Comparison of ENCODE assay signal across 1 cellular context in the genomic region with DNA sequence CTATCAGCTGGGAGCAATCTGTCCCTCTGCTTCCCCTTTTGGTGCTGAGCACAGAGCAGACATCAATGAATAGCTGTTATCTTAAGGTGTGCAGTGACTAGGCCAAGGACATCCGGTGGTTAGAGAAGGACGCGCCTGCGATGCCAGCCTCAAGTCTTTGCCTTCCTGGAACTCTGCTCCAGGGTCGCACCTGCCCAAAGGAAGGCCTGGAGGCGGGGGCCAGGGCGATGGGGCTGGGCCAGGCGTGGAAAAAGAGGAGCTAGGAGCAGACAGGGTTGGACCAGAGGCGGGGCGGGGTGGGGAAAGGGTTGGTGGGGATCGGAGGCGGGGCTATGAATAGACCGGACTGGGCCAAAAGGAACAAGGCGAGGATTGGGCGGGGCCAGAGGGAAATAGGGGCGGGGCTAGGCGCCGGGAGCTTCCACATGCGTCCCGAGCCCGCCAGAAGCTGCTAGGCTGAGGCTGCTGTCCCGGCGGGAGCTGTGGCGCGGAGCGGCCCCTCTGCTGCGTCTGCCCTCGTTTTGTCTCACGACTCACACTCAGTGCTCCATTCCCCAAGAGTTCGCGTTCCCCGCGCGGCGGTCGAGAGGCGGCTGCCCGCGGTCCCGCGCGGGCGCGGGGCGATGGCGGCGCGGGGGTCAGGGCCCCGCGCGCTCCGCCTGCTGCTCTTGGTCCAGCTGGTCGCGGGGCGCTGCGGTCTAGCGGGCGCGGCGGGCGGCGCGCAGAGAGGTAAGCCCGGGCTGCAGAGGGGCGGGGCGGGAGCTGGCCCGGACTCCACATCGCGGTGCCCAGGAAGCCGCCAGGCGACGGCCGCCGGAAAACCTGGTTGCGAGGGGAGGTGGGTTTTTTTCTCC.
TF ChIP-seq lines count a peak whose summit lies in the region.

A gene (plus strand): TSS at position 424 of the 854 bp plus-strand sequence. CDS start 200 bp downstream, at position 624.

TF ChIP-seq in HepG2, 621 proteins besides CTCF, POLR2A, EP300 and RAD21 (continued from another document and continues in another):
- TF ChIP-seq, protein P1, sequence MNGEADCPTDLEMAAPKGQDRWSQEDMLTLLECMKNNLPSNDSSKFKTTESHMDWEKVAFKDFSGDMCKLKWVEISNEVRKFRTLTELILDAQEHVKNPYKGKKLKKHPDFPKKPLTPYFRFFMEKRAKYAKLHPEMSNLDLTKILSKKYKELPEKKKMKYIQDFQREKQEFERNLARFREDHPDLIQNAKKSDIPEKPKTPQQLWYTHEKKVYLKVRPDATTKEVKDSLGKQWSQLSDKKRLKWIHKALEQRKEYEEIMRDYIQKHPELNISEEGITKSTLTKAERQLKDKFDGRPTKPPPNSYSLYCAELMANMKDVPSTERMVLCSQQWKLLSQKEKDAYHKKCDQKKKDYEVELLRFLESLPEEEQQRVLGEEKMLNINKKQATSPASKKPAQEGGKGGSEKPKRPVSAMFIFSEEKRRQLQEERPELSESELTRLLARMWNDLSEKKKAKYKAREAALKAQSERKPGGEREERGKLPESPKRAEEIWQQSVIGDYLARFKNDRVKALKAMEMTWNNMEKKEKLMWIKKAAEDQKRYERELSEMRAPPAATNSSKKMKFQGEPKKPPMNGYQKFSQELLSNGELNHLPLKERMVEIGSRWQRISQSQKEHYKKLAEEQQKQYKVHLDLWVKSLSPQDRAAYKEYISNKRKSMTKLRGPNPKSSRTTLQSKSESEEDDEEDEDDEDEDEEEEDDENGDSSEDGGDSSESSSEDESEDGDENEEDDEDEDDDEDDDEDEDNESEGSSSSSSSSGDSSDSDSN (CRISPR knock-in tag; IDR thresholded peaks at IDR 0.05): peak; percentile 35; the same call in 1 of the 2 replicates
- no peak for TF ChIP-seq ZNF549 (CRISPR knock-in tag; IDR thresholded peaks at IDR 0.05)
- TF ChIP-seq, protein P2, sequence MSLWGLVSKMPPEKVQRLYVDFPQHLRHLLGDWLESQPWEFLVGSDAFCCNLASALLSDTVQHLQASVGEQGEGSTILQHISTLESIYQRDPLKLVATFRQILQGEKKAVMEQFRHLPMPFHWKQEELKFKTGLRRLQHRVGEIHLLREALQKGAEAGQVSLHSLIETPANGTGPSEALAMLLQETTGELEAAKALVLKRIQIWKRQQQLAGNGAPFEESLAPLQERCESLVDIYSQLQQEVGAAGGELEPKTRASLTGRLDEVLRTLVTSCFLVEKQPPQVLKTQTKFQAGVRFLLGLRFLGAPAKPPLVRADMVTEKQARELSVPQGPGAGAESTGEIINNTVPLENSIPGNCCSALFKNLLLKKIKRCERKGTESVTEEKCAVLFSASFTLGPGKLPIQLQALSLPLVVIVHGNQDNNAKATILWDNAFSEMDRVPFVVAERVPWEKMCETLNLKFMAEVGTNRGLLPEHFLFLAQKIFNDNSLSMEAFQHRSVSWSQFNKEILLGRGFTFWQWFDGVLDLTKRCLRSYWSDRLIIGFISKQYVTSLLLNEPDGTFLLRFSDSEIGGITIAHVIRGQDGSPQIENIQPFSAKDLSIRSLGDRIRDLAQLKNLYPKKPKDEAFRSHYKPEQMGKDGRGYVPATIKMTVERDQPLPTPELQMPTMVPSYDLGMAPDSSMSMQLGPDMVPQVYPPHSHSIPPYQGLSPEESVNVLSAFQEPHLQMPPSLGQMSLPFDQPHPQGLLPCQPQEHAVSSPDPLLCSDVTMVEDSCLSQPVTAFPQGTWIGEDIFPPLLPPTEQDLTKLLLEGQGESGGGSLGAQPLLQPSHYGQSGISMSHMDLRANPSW (CRISPR knock-in tag; IDR thresholded peaks at IDR 0.05; ENCODE audit: borderline replicate concordance): no peak
- no peak for TF ChIP-seq THAP11 (CRISPR knock-in tag; IDR thresholded peaks at IDR 0.05)
- no peak for TF ChIP-seq CBFB (CRISPR knock-in tag; IDR thresholded peaks at IDR 0.05)
- TF ChIP-seq POLR2AphosphoS2 (IDR thresholded peaks at IDR 0.05; ENCODE audit: low read depth, low read length): no peak
- TF ChIP-seq ZFY (CRISPR knock-in tag; IDR thresholded peaks at IDR 0.05): peak; percentile 62
- no peak for TF ChIP-seq ZBTB3 (CRISPR knock-in tag; IDR thresholded peaks at IDR 0.05; ENCODE audit: borderline replicate concordance, low read depth)
- no peak for TF ChIP-seq ZBTB20 (CRISPR knock-in tag; IDR thresholded peaks at IDR 0.05; ENCODE audit: borderline replicate concordance, low read depth)
- TF ChIP-seq ZNF552 (CRISPR knock-in tag; IDR thresholded peaks at IDR 0.05; ENCODE audit: borderline replicate concordance): no peak
- no peak for TF ChIP-seq ZNF572 (CRISPR knock-in tag; IDR thresholded peaks at IDR 0.05)
- TF ChIP-seq, protein P3, sequence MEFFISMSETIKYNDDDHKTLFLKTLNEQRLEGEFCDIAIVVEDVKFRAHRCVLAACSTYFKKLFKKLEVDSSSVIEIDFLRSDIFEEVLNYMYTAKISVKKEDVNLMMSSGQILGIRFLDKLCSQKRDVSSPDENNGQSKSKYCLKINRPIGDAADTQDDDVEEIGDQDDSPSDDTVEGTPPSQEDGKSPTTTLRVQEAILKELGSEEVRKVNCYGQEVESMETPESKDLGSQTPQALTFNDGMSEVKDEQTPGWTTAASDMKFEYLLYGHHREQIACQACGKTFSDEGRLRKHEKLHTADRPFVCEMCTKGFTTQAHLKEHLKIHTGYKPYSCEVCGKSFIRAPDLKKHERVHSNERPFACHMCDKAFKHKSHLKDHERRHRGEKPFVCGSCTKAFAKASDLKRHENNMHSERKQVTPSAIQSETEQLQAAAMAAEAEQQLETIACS (CRISPR knock-in tag; IDR thresholded peaks at IDR 0.05): peak; percentile 39; the same call in 1 of the 2 replicates
- TF ChIP-seq, protein P4, sequence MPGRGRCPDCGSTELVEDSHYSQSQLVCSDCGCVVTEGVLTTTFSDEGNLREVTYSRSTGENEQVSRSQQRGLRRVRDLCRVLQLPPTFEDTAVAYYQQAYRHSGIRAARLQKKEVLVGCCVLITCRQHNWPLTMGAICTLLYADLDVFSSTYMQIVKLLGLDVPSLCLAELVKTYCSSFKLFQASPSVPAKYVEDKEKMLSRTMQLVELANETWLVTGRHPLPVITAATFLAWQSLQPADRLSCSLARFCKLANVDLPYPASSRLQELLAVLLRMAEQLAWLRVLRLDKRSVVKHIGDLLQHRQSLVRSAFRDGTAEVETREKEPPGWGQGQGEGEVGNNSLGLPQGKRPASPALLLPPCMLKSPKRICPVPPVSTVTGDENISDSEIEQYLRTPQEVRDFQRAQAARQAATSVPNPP (CRISPR knock-in tag; IDR thresholded peaks at IDR 0.05): no peak
- TF ChIP-seq, protein P5, sequence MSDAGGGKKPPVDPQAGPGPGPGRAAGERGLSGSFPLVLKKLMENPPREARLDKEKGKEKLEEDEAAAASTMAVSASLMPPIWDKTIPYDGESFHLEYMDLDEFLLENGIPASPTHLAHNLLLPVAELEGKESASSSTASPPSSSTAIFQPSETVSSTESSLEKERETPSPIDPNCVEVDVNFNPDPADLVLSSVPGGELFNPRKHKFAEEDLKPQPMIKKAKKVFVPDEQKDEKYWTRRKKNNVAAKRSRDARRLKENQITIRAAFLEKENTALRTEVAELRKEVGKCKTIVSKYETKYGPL (CRISPR knock-in tag; IDR thresholded peaks at IDR 0.05): no peak
- TF ChIP-seq, protein P6, sequence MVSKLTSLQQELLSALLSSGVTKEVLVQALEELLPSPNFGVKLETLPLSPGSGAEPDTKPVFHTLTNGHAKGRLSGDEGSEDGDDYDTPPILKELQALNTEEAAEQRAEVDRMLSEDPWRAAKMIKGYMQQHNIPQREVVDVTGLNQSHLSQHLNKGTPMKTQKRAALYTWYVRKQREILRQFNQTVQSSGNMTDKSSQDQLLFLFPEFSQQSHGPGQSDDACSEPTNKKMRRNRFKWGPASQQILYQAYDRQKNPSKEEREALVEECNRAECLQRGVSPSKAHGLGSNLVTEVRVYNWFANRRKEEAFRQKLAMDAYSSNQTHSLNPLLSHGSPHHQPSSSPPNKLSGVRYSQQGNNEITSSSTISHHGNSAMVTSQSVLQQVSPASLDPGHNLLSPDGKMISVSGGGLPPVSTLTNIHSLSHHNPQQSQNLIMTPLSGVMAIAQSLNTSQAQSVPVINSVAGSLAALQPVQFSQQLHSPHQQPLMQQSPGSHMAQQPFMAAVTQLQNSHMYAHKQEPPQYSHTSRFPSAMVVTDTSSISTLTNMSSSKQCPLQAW (CRISPR knock-in tag; IDR thresholded peaks at IDR 0.05): no peak; the same call in 1 of the 2 replicates
- TF ChIP-seq FOXM1 (CRISPR knock-in tag; IDR thresholded peaks at IDR 0.05): no peak
- 0 out of 2 replicates have a peak, but pooled peaks have one; percentile 26 for TF ChIP-seq ZNF263 (CRISPR knock-in tag; IDR thresholded peaks at IDR 0.05)
- no peak for TF ChIP-seq ZNF224 (CRISPR knock-in tag; IDR thresholded peaks at IDR 0.05)
- TF ChIP-seq CENPT (CRISPR knock-in tag; IDR thresholded peaks at IDR 0.05; ENCODE audit: low read depth): no peak
- no peak for TF ChIP-seq ZC3H4 (CRISPR knock-in tag; IDR thresholded peaks at IDR 0.05; ENCODE audit: borderline replicate concordance)
- TF ChIP-seq POLR2AphosphoS5 (IDR thresholded peaks at IDR 0.05; ENCODE audit: low read depth, low read length): peak; percentile 65
- TF ChIP-seq, protein P7, sequence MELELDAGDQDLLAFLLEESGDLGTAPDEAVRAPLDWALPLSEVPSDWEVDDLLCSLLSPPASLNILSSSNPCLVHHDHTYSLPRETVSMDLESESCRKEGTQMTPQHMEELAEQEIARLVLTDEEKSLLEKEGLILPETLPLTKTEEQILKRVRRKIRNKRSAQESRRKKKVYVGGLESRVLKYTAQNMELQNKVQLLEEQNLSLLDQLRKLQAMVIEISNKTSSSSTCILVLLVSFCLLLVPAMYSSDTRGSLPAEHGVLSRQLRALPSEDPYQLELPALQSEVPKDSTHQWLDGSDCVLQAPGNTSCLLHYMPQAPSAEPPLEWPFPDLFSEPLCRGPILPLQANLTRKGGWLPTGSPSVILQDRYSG (CRISPR knock-in tag; IDR thresholded peaks at IDR 0.05): no peak
- TF ChIP-seq BRCA1 (CRISPR knock-in tag; IDR thresholded peaks at IDR 0.05): no peak
- TF ChIP-seq, protein P8, sequence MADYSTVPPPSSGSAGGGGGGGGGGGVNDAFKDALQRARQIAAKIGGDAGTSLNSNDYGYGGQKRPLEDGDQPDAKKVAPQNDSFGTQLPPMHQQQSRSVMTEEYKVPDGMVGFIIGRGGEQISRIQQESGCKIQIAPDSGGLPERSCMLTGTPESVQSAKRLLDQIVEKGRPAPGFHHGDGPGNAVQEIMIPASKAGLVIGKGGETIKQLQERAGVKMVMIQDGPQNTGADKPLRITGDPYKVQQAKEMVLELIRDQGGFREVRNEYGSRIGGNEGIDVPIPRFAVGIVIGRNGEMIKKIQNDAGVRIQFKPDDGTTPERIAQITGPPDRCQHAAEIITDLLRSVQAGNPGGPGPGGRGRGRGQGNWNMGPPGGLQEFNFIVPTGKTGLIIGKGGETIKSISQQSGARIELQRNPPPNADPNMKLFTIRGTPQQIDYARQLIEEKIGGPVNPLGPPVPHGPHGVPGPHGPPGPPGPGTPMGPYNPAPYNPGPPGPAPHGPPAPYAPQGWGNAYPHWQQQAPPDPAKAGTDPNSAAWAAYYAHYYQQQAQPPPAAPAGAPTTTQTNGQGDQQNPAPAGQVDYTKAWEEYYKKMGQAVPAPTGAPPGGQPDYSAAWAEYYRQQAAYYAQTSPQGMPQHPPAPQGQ (CRISPR knock-in tag; IDR thresholded peaks at IDR 0.05; ENCODE audit: borderline replicate concordance): no peak
- TF ChIP-seq, protein P9, sequence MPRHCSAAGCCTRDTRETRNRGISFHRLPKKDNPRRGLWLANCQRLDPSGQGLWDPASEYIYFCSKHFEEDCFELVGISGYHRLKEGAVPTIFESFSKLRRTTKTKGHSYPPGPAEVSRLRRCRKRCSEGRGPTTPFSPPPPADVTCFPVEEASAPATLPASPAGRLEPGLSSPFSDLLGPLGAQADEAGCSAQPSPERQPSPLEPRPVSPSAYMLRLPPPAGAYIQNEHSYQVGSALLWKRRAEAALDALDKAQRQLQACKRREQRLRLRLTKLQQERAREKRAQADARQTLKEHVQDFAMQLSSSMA (CRISPR knock-in tag; IDR thresholded peaks at IDR 0.05): 0 out of 2 replicates have a peak, but pooled peaks have one; percentile 46
- TF ChIP-seq ZNF20 (CRISPR knock-in tag; IDR thresholded peaks at IDR 0.05): no peak
- TF ChIP-seq MXD4 (CRISPR knock-in tag; IDR thresholded peaks at IDR 0.05): no peak
- TF ChIP-seq ZBTB8A (CRISPR knock-in tag; IDR thresholded peaks at IDR 0.05; ENCODE audit: borderline replicate concordance, low read depth): no peak
- no peak for TF ChIP-seq HNRNPH1 (optimal IDR thresholded peaks at IDR 0.05; ENCODE audit: low read depth, low read length)
- TF ChIP-seq, protein P10, sequence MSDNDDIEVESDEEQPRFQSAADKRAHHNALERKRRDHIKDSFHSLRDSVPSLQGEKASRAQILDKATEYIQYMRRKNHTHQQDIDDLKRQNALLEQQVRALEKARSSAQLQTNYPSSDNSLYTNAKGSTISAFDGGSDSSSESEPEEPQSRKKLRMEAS (IDR thresholded peaks at IDR 0.05): peak; percentile 68
- no peak for TF ChIP-seq ZNF737 (CRISPR knock-in tag; IDR thresholded peaks at IDR 0.05; ENCODE audit: borderline replicate concordance)
- TF ChIP-seq MAFF (IDR thresholded peaks at IDR 0.05; ENCODE audit: low read depth, low read length): no peak
- TF ChIP-seq SALL1 (CRISPR knock-in tag; IDR thresholded peaks at IDR 0.05): 0 out of 2 replicates have a peak, but pooled peaks have one; percentile 4
- no peak for TF ChIP-seq ZNF367 (CRISPR knock-in tag; IDR thresholded peaks at IDR 0.05; ENCODE audit: borderline replicate concordance)
- no peak for TF ChIP-seq ZNF616 (CRISPR knock-in tag; IDR thresholded peaks at IDR 0.05; ENCODE audit: low read depth)
- TF ChIP-seq JUNB (CRISPR knock-in tag; IDR thresholded peaks at IDR 0.05; ENCODE audit: borderline replicate concordance): no peak
- no peak for TF ChIP-seq ZNF75D (CRISPR knock-in tag; IDR thresholded peaks at IDR 0.05; ENCODE audit: borderline replicate concordance)
- peak; percentile 63; the same call in 1 of the 2 replicates for TF ChIP-seq ATF7-NPFF (CRISPR knock-in tag; IDR thresholded peaks at IDR 0.05; ENCODE audit: low read depth)
- no peak for TF ChIP-seq KLF6 (CRISPR knock-in tag; IDR thresholded peaks at IDR 0.05)
- TF ChIP-seq, protein P11, sequence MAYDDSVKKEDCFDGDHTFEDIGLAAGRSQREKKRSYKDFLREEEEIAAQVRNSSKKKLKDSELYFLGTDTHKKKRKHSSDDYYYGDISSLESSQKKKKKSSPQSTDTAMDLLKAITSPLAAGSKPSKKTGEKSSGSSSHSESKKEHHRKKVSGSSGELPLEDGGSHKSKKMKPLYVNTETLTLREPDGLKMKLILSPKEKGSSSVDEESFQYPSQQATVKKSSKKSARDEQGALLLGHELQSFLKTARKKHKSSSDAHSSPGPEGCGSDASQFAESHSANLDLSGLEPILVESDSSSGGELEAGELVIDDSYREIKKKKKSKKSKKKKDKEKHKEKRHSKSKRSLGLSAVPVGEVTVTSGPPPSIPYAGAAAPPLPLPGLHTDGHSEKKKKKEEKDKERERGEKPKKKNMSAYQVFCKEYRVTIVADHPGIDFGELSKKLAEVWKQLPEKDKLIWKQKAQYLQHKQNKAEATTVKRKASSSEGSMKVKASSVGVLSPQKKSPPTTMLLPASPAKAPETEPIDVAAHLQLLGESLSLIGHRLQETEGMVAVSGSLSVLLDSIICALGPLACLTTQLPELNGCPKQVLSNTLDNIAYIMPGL (CRISPR knock-in tag; IDR thresholded peaks at IDR 0.05; ENCODE audit: borderline replicate concordance in 1 of 2, low read depth in 1 of 2): no peak; a peak in 1 of 4 replicates
- TF ChIP-seq SSRP1 (CRISPR knock-in tag; IDR thresholded peaks at IDR 0.05): no peak
